ENCODE assay signal across 19 cellular contexts in the genomic region with DNA sequence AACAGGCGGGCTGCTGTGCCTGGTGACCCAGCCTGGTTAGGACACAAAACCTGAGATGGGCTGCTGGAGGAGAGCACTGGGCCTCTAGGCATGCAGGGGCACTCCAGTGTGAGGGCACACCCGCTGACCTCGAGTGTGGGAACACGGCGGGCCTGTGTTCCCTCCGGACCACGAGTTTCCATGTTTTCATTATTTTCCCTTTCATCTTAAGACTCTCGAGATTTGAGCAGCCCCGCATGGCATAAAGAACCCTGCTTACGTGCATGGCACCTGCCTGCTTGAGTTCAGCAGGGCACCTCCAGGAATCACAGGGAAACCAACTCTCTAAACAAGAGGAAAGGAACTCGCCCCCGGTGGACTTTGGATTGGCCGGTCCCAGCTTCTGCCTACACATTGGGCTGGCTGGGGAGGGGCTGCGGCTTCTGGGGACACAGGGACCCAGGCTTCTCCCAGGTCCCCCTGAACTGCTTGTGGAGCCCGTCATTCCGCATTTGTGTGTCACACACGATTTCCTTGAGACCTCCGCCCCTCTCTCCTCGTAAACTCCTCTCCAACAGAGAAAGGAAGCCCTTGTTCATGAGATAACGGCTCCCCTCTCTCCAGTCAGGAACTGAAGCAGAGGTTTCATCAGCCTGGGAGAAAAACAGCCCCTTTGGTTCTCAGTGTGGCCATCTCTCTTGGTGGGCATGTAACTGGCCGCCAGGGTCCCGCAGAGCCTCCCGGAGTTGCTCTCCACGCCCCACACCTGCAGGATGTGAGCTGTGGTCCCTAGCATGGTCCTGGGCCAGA.
"Had no signal": no experiment of that assay in that cellular context is flagged by ENCODE, and none has a peak within 500 bp of the region (broad histone marks: within the 10 kb centered on the region; RNA-seq: fewer than 3 reads in every experiment).

No MANE protein-coding gene starts in this region.

- H3K27ac Mint-ChIP-seq: activated B cell treated with CpG ODN at 0.5 μM for 24 hours; activated CD4-positive, alpha-beta memory T cell treated with anti-CD3 and anti-CD28 coated beads for 36 hours; activated naive CD8-positive, alpha-beta T cell treated with anti-CD3 and anti-CD28 coated beads, Interleukin-2, amount 10 ng/mL, durations not matched to agents 7 days and 5 days; naive B cell had no signal

- H3K27ac ChIP-seq: body of pancreas, foreskin keratinocyte, neutrophil, thyroid gland had no signal

- H3K9me3 Mint-ChIP-seq: activated B cell treated with CpG ODN at 0.5 μM for 24 hours; activated CD4-positive, alpha-beta memory T cell treated with anti-CD3 and anti-CD28 coated beads for 36 hours; activated naive CD8-positive, alpha-beta T cell treated with anti-CD3 and anti-CD28 coated beads, Interleukin-2, amount 10 ng/mL, durations not matched to agents 7 days and 5 days had no signal

- H3K4me3 Mint-ChIP-seq: activated B cell treated with CpG ODN at 0.5 μM for 24 hours; activated CD4-positive, alpha-beta memory T cell treated with anti-CD3 and anti-CD28 coated beads for 36 hours; activated naive CD8-positive, alpha-beta T cell treated with anti-CD3 and anti-CD28 coated beads, Interleukin-2, amount 10 ng/mL, durations not matched to agents 7 days and 5 days; naive B cell had no signal

- H3K4me1 ChIP-seq: foreskin keratinocyte, thyroid gland had no signal

- H3K36me3 ChIP-seq: neutrophil, thyroid gland had no signal

- ATAC-seq: body of pancreas, foreskin keratinocyte had no signal

- H3K36me3 Mint-ChIP-seq: activated CD4-positive, alpha-beta memory T cell treated with anti-CD3 and anti-CD28 coated beads for 36 hours; activated naive CD8-positive, alpha-beta T cell treated with anti-CD3 and anti-CD28 coated beads, Interleukin-2, amount 10 ng/mL, durations not matched to agents 7 days and 5 days; naive B cell had no signal

- H3K4me1 Mint-ChIP-seq: activated B cell treated with CpG ODN at 0.5 μM for 24 hours; activated naive CD8-positive, alpha-beta T cell treated with anti-CD3 and anti-CD28 coated beads, Interleukin-2, amount 10 ng/mL, durations not matched to agents 7 days and 5 days; naive B cell had no signal

- H3K4me3 ChIP-seq: body of pancreas, thyroid gland had no signal

- H3K27me3 ChIP-seq: body of pancreas, foreskin keratinocyte, neutrophil, thyroid gland had no signal

- H3K9me3 ChIP-seq: body of pancreas, neutrophil, thyroid gland had no signal

- DNase-seq: activated B cell treated with CpG ODN at 0.5 μM for 24 hours; activated CD4-positive, alpha-beta memory T cell treated with anti-CD3 and anti-CD28 coated beads for 36 hours; activated CD4-positive, alpha-beta T cell treated with anti-CD3 and anti-CD28 coated beads for 4 hours; activated naive CD4-positive, alpha-beta T cell treated with Interleukin-2 at 50 U/mL for 16 hours; activated naive CD8-positive, alpha-beta T cell treated with anti-CD3 and anti-CD28 coated beads, Interleukin-2, amount 10 ng/mL, durations not matched to agents 7 days and 5 days; activated T-cell treated with anti-CD3 and anti-CD28 coated beads for 4 hours; body of pancreas; foreskin keratinocyte; hippocampal formation; islet precursor cell; mammary epithelial cell; naive B cell; retina; stimulated activated CD4-positive, alpha-beta T cell treated with anti-CD3 and anti-CD28 coated beads, Interleukin-2, amount 100 ng/mL, for 24 hours; stimulated activated naive CD4-positive, alpha-beta T cell treated with Interleukin-2 at 50 U/mL for 16 hours; SW 1271; T-helper 2 cell; thyroid gland had no signal
